In genomic region chr13:32023698-32024097, GRCh38 we compare ENCODE assay signal across 16 cellular contexts. TPM values are rescaled to one million over a fixed set of nuclear protein-coding genes. Genes with fewer than 3 reads are reported as not detected.
A peak's percentile ranks its signal among the peaks of the same experiment; 100 is the strongest.
DNase-seq lines count a peak whose midpoint lies in the region; ATAC-seq and TF ChIP-seq lines count a peak whose summit lies in the region.
"Had no signal": no experiment of that assay in that cellular context is flagged by ENCODE, and none has a peak within 500 bp of the region (broad histone marks: within the 10 kb centered on the region; RNA-seq: fewer than 3 reads in every experiment).

No MANE protein-coding gene starts in this region.

- TF ChIP-seq CTCF in AG04449 (IDR thresholded peaks at IDR 0.05; ENCODE audit: insufficient read depth, low read length, missing control alignments) (peak; percentile 8), H9 (conservative IDR thresholded peaks at IDR 0.05) (peak; percentile 36; the same call in 2 of the 3 replicates), fibroblast of the aortic adventitia (IDR thresholded peaks at IDR 0.05; ENCODE audit: insufficient read depth, low read length) (peak; percentile 45), gastroesophageal sphincter (IDR thresholded peaks at IDR 0.05) (no peak)

- POLR2A ChIA-PET in AG04449 (lab: Yijun Ruan, JAX), result no interaction called here
- POLR2A ChIA-PET in activated CD8-positive, alpha-beta T cell treated with anti-CD3 and anti-CD28 coated beads, Interleukin-2, amount 10 ng/mL, durations not matched to agents 7 days and 5 days (lab: Charles Lee), result no interaction called here

- H3K27me3 ChIP-seq in H9 (ENCODE audit: insufficient read depth, low read length) (no peaks in the 10 kb centered on the region), gastroesophageal sphincter (no peaks in the 10 kb centered on the region)
- H3K27me3 ChIP-seq: heart left ventricle, upper lobe of left lung had no signal

- H3K56ac ChIP-seq in H9 (ENCODE audit: insufficient read length, low read depth, low read length), result no peak overlapping the region

- no peaks in the 10 kb centered on the region for H3K27me3 Mint-ChIP-seq in H9 (ENCODE audit: low read depth)
- peaks cover 7% of the 10 kb centered on the region for H3K27me3 Mint-ChIP-seq in activated CD8-positive, alpha-beta T cell treated with anti-CD3 and anti-CD28 coated beads, Interleukin-2, amount 10 ng/mL, durations not matched to agents 7 days and 5 days (ENCODE audit: low read depth)

- H3K4me2 ChIP-seq in H9 (ENCODE audit: insufficient read depth, insufficient read length, low read length), result no peak overlapping the region

- no peak overlapping the region for H2AFZ ChIP-seq in H9 (ENCODE audit: low read length)

- H3K27ac ChIP-seq in H9 (ENCODE audit: insufficient read length, low read depth, low read length) (no peak overlapping the region), gastroesophageal sphincter (no peak overlapping the region)
- H3K27ac ChIP-seq: upper lobe of left lung had no signal

- H4K5ac ChIP-seq in H9 (ENCODE audit: insufficient read length, low read depth, low read length), result no peak overlapping the region

- H3K18ac ChIP-seq in H9 (ENCODE audit: insufficient read length, low read depth, low read length), result no peak overlapping the region

- no peak overlapping the region for H3K4me3 ChIP-seq in AG04449 (ENCODE audit: low read depth, low read length)
- no peak overlapping the region for H3K4me3 ChIP-seq in fibroblast of the aortic adventitia (ENCODE audit: low read depth, low read length)
- H3K4me3 ChIP-seq in gastroesophageal sphincter, result no peak overlapping the region
- H3K4me3 ChIP-seq: heart left ventricle, upper lobe of left lung had no signal

- no peaks in the 10 kb centered on the region for H3K23me2 ChIP-seq in H9 (ENCODE audit: insufficient read length, low read depth, low read length, poor library complexity, severe bottlenecking)

- no CpG with 5 or more reads among the region's 3 CpGs for WGBS in H9 (ENCODE audit: extremely low coverage, insufficient read length, low lambda C conversion rate)
- WGBS in gastroesophageal sphincter (ENCODE audit: low coverage in 1 of 2), 2 donors, result 76 to 85% methylated on average over 3 of the region's 3 CpGs

- no peak overlapping the region for H2BK20ac ChIP-seq in H9 (ENCODE audit: low read depth, low read length, poor library complexity, severe bottlenecking)

- H3K36me3 Mint-ChIP-seq in H9 (ENCODE audit: insufficient read depth in 1 of 3, low read depth in 3 of 3), result no peaks in the 10 kb centered on the region
- no peaks in the 10 kb centered on the region for H3K36me3 Mint-ChIP-seq in activated CD8-positive, alpha-beta T cell treated with anti-CD3 and anti-CD28 coated beads, Interleukin-2, amount 10 ng/mL, durations not matched to agents 7 days and 5 days (ENCODE audit: low read depth)

- no peak overlapping the region for H2BK5ac ChIP-seq in H9 (ENCODE audit: insufficient read length, low read length)

- peaks cover 4% of the 10 kb centered on the region; the same call in 1 of the 2 replicates for H3K4me1 ChIP-seq in H9 (ENCODE audit: insufficient read depth, low read length)
- peaks cover 0 to 14% (median 0%) of the 10 kb centered on the region in 3 donors for H3K4me1 ChIP-seq in gastroesophageal sphincter

- peaks cover 43 to 44% of the 10 kb centered on the region in 2 experiments for H3K4me1 Mint-ChIP-seq in H9
- H3K4me1 Mint-ChIP-seq in activated CD8-positive, alpha-beta T cell treated with anti-CD3 and anti-CD28 coated beads, Interleukin-2, amount 10 ng/mL, durations not matched to agents 7 days and 5 days (ENCODE audit: low read depth), result no peaks in the 10 kb centered on the region

- no peak overlapping the region for H3K4ac ChIP-seq in H9 (ENCODE audit: low read depth, low read length)

- CTCF ChIA-PET in AG04449 (lab: Yijun Ruan, JAX), result no interaction called here
- CTCF ChIA-PET in activated CD8-positive, alpha-beta T cell treated with anti-CD3 and anti-CD28 coated beads, Interleukin-2, amount 10 ng/mL, durations not matched to agents 7 days and 5 days (lab: Charles Lee), result no interaction called here

- no peak overlapping the region for H3K14ac ChIP-seq in H9 (ENCODE audit: insufficient read depth, low read length)

- no peaks in the 10 kb centered on the region for H4K20me1 ChIP-seq in H9 (ENCODE audit: control insufficient read depth, insufficient read depth, insufficient read length)

- no peak for TF ChIP-seq POLR2A in gastroesophageal sphincter (IDR thresholded peaks at IDR 0.05)

- peak; percentile 45; the same call in 1 of the 3 replicates for ATAC-seq in SK-N-SH treated with all-trans-retinoic acid at 6 μM for 48 hours
- no peak for ATAC-seq in activated CD8-positive, alpha-beta T cell treated with anti-CD3 and anti-CD28 coated beads, Interleukin-2, amount 10 ng/mL, durations not matched to agents 7 days and 5 days
- ATAC-seq in gastroesophageal sphincter, result no peak
- ATAC-seq: heart left ventricle, left colon had no signal

- TF ChIP-seq EP300 in gastroesophageal sphincter (IDR thresholded peaks at IDR 0.05), result no peak

- no peak overlapping the region for H4K91ac ChIP-seq in H9 (ENCODE audit: insufficient read length, low read depth, low read length)

- no peaks in the 10 kb centered on the region for H3K9me3 ChIP-seq in H9 (ENCODE audit: control insufficient read depth, low read depth, low read length)
- H3K9me3 ChIP-seq in gastroesophageal sphincter, result no peaks in the 10 kb centered on the region
- H3K9me3 ChIP-seq: heart left ventricle, upper lobe of left lung had no signal

- H2BK12ac ChIP-seq in H9 (ENCODE audit: insufficient read length, low read depth, low read length), result no peak overlapping the region

- no peak overlapping the region for H2AK5ac ChIP-seq in H9 (ENCODE audit: insufficient read length, low read length)

- H3K9ac ChIP-seq in H9 (ENCODE audit: extremely low read depth, insufficient read length, low read length), result no peak overlapping the region

- no peak overlapping the region for H3K4me3 Mint-ChIP-seq in H9
- no peak overlapping the region for H3K4me3 Mint-ChIP-seq in activated CD8-positive, alpha-beta T cell treated with anti-CD3 and anti-CD28 coated beads, Interleukin-2, amount 10 ng/mL, durations not matched to agents 7 days and 5 days
- H3K4me3 Mint-ChIP-seq: T-helper 2 cell treated with Interferon-gamma antibody and Interleukin-4, amounts not matched to agents 5 μg/mL and 100 μg/mL, for 36 hours had no signal

- H3K79me1 ChIP-seq in H9 (ENCODE audit: insufficient read depth, low read depth, low read length, poor library complexity, severe bottlenecking), result no peaks in the 10 kb centered on the region

- H4K8ac ChIP-seq in H9 (replicated peaks; ENCODE audit: insufficient read length, low read depth, low read length), result no peak overlapping the region

- DNase-seq in AG04449 (ENCODE audit: low read depth, low spot score) (no peak), H9 (no peak), fibroblast of the aortic adventitia (ENCODE audit: low read depth) (no peak), 8988T (no peak), DMS153 treated with DMSO at 0.1 percent for 48 hours (lab: John Stamatoyannopoulos, UW; ENCODE audit: unreplicated experiment) (no peak)
- DNase-seq in activated CD8-positive, alpha-beta T cell treated with anti-CD3 and anti-CD28 coated beads, Interleukin-2, amount 10 ng/mL, durations not matched to agents 7 days and 5 days, result no peak
- DNase-seq: activated CD4-positive, alpha-beta T cell treated with anti-CD3 and anti-CD28 coated beads, Interleukin-2, amount 50 U/mL, for 1 hour; C1 segment of cervical spinal cord; effector CD8-positive, alpha-beta T cell; heart left ventricle; left colon; NCI-H226; upper lobe of left lung had no signal

- H2BK120ac ChIP-seq in H9 (ENCODE audit: low read depth, low read length, poor library complexity, severe bottlenecking), result no peak overlapping the region

- H2BK15ac ChIP-seq in H9 (ENCODE audit: low read depth, low read length), result no peak overlapping the region

- H3K36me3 ChIP-seq in gastroesophageal sphincter, result no peaks in the 10 kb centered on the region
- H3K36me3 ChIP-seq: heart left ventricle, upper lobe of left lung had no signal

- no peak overlapping the region for H3K23ac ChIP-seq in H9 (ENCODE audit: insufficient read length, low read depth, low read length)

- H3K79me2 ChIP-seq in H9 (ENCODE audit: insufficient read depth, low read length), result no peaks in the 10 kb centered on the region

- H3T11ph ChIP-seq in H9 (ENCODE audit: low read length), result no peak overlapping the region

- no peaks in the 10 kb centered on the region for H3K9me3 Mint-ChIP-seq in H9
- H3K9me3 Mint-ChIP-seq in activated CD8-positive, alpha-beta T cell treated with anti-CD3 and anti-CD28 coated beads, Interleukin-2, amount 10 ng/mL, durations not matched to agents 7 days and 5 days (ENCODE audit: insufficient read depth), result no peaks in the 10 kb centered on the region
- H3K9me3 Mint-ChIP-seq: T-helper 2 cell treated with Interferon-gamma antibody and Interleukin-4, amounts not matched to agents 5 μg/mL and 100 μg/mL, for 36 hours had no signal

- no peak overlapping the region for H3K27ac Mint-ChIP-seq in H9
- H3K27ac Mint-ChIP-seq in activated CD8-positive, alpha-beta T cell treated with anti-CD3 and anti-CD28 coated beads, Interleukin-2, amount 10 ng/mL, durations not matched to agents 7 days and 5 days, result no peak overlapping the region
- H3K27ac Mint-ChIP-seq: T-helper 2 cell treated with Interferon-gamma antibody and Interleukin-4, amounts not matched to agents 5 μg/mL and 100 μg/mL, for 36 hours had no signal

TF ChIP-seq in SK-N-SH treated with all-trans-retinoic acid at 6 μM for 48 hours, 23 proteins besides CTCF, POLR2A, EP300 and RAD21 (continues in another document):
- TF ChIP-seq ZNF565 (CRISPR knock-in tag; conservative IDR thresholded peaks at IDR 0.05; ENCODE audit: low read depth) (no peak), PATZ1 (CRISPR knock-in tag; IDR thresholded peaks at IDR 0.05; ENCODE audit: borderline replicate concordance) (no peak), RARB (CRISPR knock-in tag; IDR thresholded peaks at IDR 0.05) (no peak)

RNA-seq across cellular contexts. Expression of gene FRY, which starts 7.9 kb away (rescaled TPM):
- total RNA-seq in H9 (2021) (4.8 and 5.2 TPM in 2 replicates), fibroblast of the aortic adventitia (ENCODE audit: low replicate concordance) (4.3 and 4.9 TPM in 2 replicates), gastroesophageal sphincter (100 to 1,000 TPM in 3 of 4 donors, 10 to 100 TPM in 1; 99.5 to 285 (median 158) TPM)
- 1 to 10 TPM in 1 of 2 experiments, under 1 TPM in 1; 0.47 to 1.4 TPM for total RNA-seq in activated CD8-positive, alpha-beta T cell treated with anti-CD3 and anti-CD28 coated beads, Interleukin-2, amount 10 ng/mL, durations not matched to agents 7 days and 5 days

Comparison
In these comparisons a context has a peak if more than half of its experiments do, and no peak if none do; other contexts are left out.
1. CTCF ChIP-seq: peak in AG04449 (single experiment), H9 (single experiment) and fibroblast of the aortic adventitia (single experiment); none in gastroesophageal sphincter (0 of 4).
2. RNA of gene FRY, which starts 7.9 kb away (total RNA-seq): 99.5 to 285 TPM in gastroesophageal sphincter; 4.8 to 5.2 TPM in H9, 4.3 to 4.9 TPM in fibroblast of the aortic adventitia and 0.47 to 1.4 TPM in activated CD8-positive, alpha-beta T cell treated with anti-CD3 and anti-CD28 coated beads, Interleukin-2, amount 10 ng/mL, durations not matched to agents 7 days and 5 days; every median in the first group is over 10 times any median in the second.